ENCODE assay signal across 16 cellular contexts in the genomic region with DNA sequence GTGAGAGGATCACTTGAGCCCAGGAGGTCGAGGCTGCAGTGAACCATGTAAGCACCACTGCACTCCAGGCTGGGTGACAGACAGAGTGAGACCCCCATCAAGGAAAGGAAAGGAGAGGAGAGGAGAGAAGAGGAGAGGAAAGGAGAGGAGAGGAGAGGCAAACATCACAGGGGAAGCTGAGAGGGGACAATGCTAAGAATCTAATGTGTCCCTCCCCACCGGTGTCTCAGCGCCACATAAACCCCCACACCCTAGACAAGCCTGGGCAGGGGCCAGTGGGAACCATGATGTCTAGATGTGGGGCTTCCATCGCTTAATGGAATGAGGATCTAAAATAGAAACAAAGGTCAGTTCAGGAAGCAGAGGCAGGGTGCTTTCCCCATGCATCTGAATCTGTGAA. TPM values are rescaled to one million over a fixed set of nuclear protein-coding genes. Genes with fewer than 3 reads are reported as not detected.
A peak's percentile ranks its signal among the peaks of the same experiment; 100 is the strongest.
DNase-seq lines count a peak whose midpoint lies in the region; ATAC-seq, FAIRE-seq and TF ChIP-seq lines count a peak whose summit lies in the region.
"Had no signal": no experiment of that assay in that cellular context is flagged by ENCODE, and none has a peak within 500 bp of the region (broad histone marks: within the 10 kb centered on the region; RNA-seq: fewer than 3 reads in every experiment).

No MANE protein-coding gene starts in this region.

- in situ Hi-C loops in K562 (cut with MboI), result no loop called here

- CTCF ChIA-PET in WTC11 (lab: Charles Lee) (interaction anchor here (1.1 to 1.5 kb wide), 4 partner anchors 9 to 137 kb away, joined by 3 to 6 read pairs (median 4); no protein-coding TSS in a partner anchor), K562 (lab: Yijun Ruan, JAX; ENCODE audit: low intra/inter-chr PET ratio) (no interaction called here)

- peaks cover 5% of the 10 kb centered on the region; the same call in 1 of the 3 replicates for H3K79me2 ChIP-seq in K562 (ENCODE audit: control insufficient read depth, insufficient read depth, low read length)

- H3K9me3 ChIP-seq in BLaER1 (no peaks in the 10 kb centered on the region), K562 (replicated peaks; ENCODE audit: control insufficient read depth, insufficient read depth, low read depth, low read length) (no peaks in the 10 kb centered on the region), neuronal stem cell (replicated peaks in 1 of 2; ENCODE audit: control insufficient read depth in 2 of 2, insufficient read depth in 1 of 2, low read depth in 1 of 2, low read length in 2 of 2) (no peaks in the 10 kb centered on the region)
- H3K9me3 ChIP-seq: HAP-1 had no signal

- no peak overlapping the region for H3K4me3 Mint-ChIP-seq in WTC11
- H3K4me3 Mint-ChIP-seq: CD4-positive, alpha-beta memory T cell had no signal

- no peaks in the 10 kb centered on the region for H3K4me1 Mint-ChIP-seq in WTC11

- no peak overlapping the region for H2BK15ac ChIP-seq in neuronal stem cell (ENCODE audit: low read length)

- intact Hi-C loops in K562 (cut with micrococcal nuclease), result loop anchor here (10.0 kb wide), 2 partner anchors 389 to 1539 kb away; partner anchors contain the start of genes MECR and PTPRU

- no peaks in the 10 kb centered on the region for H3K79me1 ChIP-seq in neuronal stem cell (ENCODE audit: low read depth, low read length)

- no peak overlapping the region for H4K91ac ChIP-seq in neuronal stem cell (ENCODE audit: low read depth, low read length, poor library complexity)

- H3K4ac ChIP-seq in neuronal stem cell (ENCODE audit: low read length), result no peak overlapping the region

- H3K18ac ChIP-seq in neuronal stem cell (ENCODE audit: low read length), result no peak overlapping the region

- no peak overlapping the region for H2BK5ac ChIP-seq in neuronal stem cell (ENCODE audit: low read length)

- no TSS peak for BruUV-seq in K562 (replicated peaks; lab: Mats Ljungman, UMichigan)

- no peak for TF ChIP-seq RAD21 in K562 (CRISPR knock-in tag; conservative IDR thresholded peaks at IDR 0.05 in 1 of 2, IDR thresholded peaks at IDR 0.05 in 1 of 2)

- H3K27me3 Mint-ChIP-seq in WTC11 (ENCODE audit: low read depth), result no peaks in the 10 kb centered on the region
- H3K27me3 Mint-ChIP-seq: CD4-positive, alpha-beta memory T cell had no signal

- POLR2A ChIA-PET in WTC11 (lab: Charles Lee) (no interaction called here), K562 (lab: Yijun Ruan, JAX) (interaction anchor here (0.6 kb wide), 1 partner anchor 12 kb away, joined by 4 read pairs; no protein-coding TSS in a partner anchor)

- H4K8ac ChIP-seq in neuronal stem cell (ENCODE audit: low read depth, low read length), result no peak overlapping the region

- H3K36me3 ChIP-seq in BLaER1 (no peaks in the 10 kb centered on the region), K562 (ENCODE audit: control insufficient read depth, insufficient read depth, low read length) (no peaks in the 10 kb centered on the region), neuronal stem cell (replicated peaks in 1 of 2; ENCODE audit: control insufficient read depth in 2 of 2, insufficient read depth in 2 of 2, low read length in 2 of 2) (no peaks in the 10 kb centered on the region)
- H3K36me3 ChIP-seq: HAP-1 had no signal

- ATAC-seq in WTC11, result no peak
- ATAC-seq in K562, result no peak

- no peak overlapping the region for H2AK5ac ChIP-seq in neuronal stem cell (ENCODE audit: low read depth, low read length)

- H3K27ac Mint-ChIP-seq in WTC11, result peak overlapping the region; percentile 49; the same call in 1 of the 2 replicates
- H3K27ac Mint-ChIP-seq: CD4-positive, alpha-beta memory T cell had no signal

- no peak for TF ChIP-seq EP300 in K562 (IDR thresholded peaks at IDR 0.05; ENCODE audit: low read length)

- TF ChIP-seq POLR2A in K562 (conservative IDR thresholded peaks at IDR 0.05), result no peak

- no peak overlapping the region for H3K23ac ChIP-seq in neuronal stem cell (ENCODE audit: low read depth, low read length, poor library complexity)

- no peaks in the 10 kb centered on the region; the same call in 1 of the 2 replicates for H4K20me1 ChIP-seq in BLaER1
- H4K20me1 ChIP-seq in K562 (replicated peaks; ENCODE audit: control insufficient read depth, insufficient read depth, low read length), result no peaks in the 10 kb centered on the region

- H3K27me3 ChIP-seq in BLaER1 (no peaks in the 10 kb centered on the region; the same call in 1 of the 2 replicates), K562 (ENCODE audit: control insufficient read depth in 2 of 2, insufficient read depth in 2 of 2, low read length in 2 of 2) (no peaks in the 10 kb centered on the region), neuronal stem cell (ENCODE audit: control insufficient read depth in 3 of 3, insufficient read depth in 3 of 3, low read depth in 1 of 3, low read length in 3 of 3) (peaks cover 0 to 3% (median 0%) of the 10 kb centered on the region in 3 experiments)

- no peak for DNase-seq in WTC11 (ENCODE audit: low spot score)
- no peak for DNase-seq in K562 (ENCODE audit: extremely low read depth in 1 of 4, low spot score in 3 of 4)
- DNase-seq in neuronal stem cell (ENCODE audit: low spot score), result no peak
- no peak for DNase-seq in caudate nucleus (lab: John Stamatoyannopoulos, UW)
- no peak for DNase-seq in islet precursor cell
- no peak for DNase-seq in CD1c-positive myeloid dendritic cell (ENCODE audit: extremely low spot score)
- DNase-seq in T-helper 2 cell, result no peak
- DNase-seq: 8988T; CD4-positive, alpha-beta memory T cell; GM23248 had no signal

- peak overlapping the region; percentile 22; the same call in 1 of the 2 replicates for H2AFZ ChIP-seq in K562 (ENCODE audit: low read depth, low read length)
- H2AFZ ChIP-seq in neuronal stem cell (ENCODE audit: low read length), result peak overlapping the region; percentile 84
- H2AFZ ChIP-seq: GM23248 had no signal

- no peak overlapping the region for H2BK120ac ChIP-seq in neuronal stem cell (ENCODE audit: low read depth, low read length)

- H3K27ac ChIP-seq in BLaER1 (no peak overlapping the region), K562 (ENCODE audit: extremely low read depth, low read depth, low read length) (peak overlapping the region; percentile 18; the same call in 1 of the 3 replicates), neuronal stem cell (replicated peaks; ENCODE audit: low read length) (no peak overlapping the region), caudate nucleus (ENCODE audit: low read depth, low read length) (no peak overlapping the region)
- H3K27ac ChIP-seq: C4-2B, GM23248 had no signal

- no peak overlapping the region for H2BK12ac ChIP-seq in neuronal stem cell (ENCODE audit: low read length)

- H3K4me1 ChIP-seq in BLaER1 (peaks cover 55% of the 10 kb centered on the region), K562 (replicated peaks in 1 of 2; ENCODE audit: control insufficient read depth in 2 of 2, insufficient read depth in 2 of 2, low read length in 2 of 2) (peaks cover 69 to 71% of the 10 kb centered on the region in 2 experiments), neuronal stem cell (ENCODE audit: control insufficient read depth in 2 of 2, insufficient read depth in 1 of 2, low read depth in 1 of 2, low read length in 2 of 2) (peaks cover 9 to 12% of the 10 kb centered on the region in 2 donors)
- H3K4me1 ChIP-seq: HAP-1 had no signal

- no peak for FAIRE-seq in K562 (lab: Jason Lieb, UNC)
- FAIRE-seq: G401.6, GM18507 had no signal

- no peak overlapping the region for H3K9ac ChIP-seq in BLaER1
- H3K9ac ChIP-seq in K562 (ENCODE audit: insufficient read depth in 1 of 2, low read depth in 2 of 2, low read length in 2 of 2), result no peak overlapping the region; a peak in 1 of 4 replicates
- no peak overlapping the region for H3K9ac ChIP-seq in neuronal stem cell (ENCODE audit: low read depth, low read length, poor library complexity)
- H3K9ac ChIP-seq: GM23248 had no signal

- no peak for TF ChIP-seq CTCF in WTC11 (IDR thresholded peaks at IDR 0.05)
- TF ChIP-seq CTCF in K562 (IDR thresholded peaks at IDR 0.05 in 2 of 3, conservative IDR thresholded peaks at IDR 0.05 in 1 of 3; ENCODE audit: insufficient read depth in 2 of 3, low read depth in 1 of 3, low read length in 3 of 3), result no peak

- H3K4me2 ChIP-seq in BLaER1 (peak overlapping the region; percentile 64), K562 (ENCODE audit: insufficient read depth, low read length) (no peak overlapping the region), neuronal stem cell (ENCODE audit: insufficient read depth, low read length, poor library complexity, severe bottlenecking) (no peak overlapping the region)

- 73% methylated on average over 4 of the region's 4 CpGs for WGBS in K562 (ENCODE audit: insufficient coverage, low coverage, missing lambda C conversion rate)
- WGBS in neuronal stem cell (ENCODE audit: extremely low coverage in 2 of 2, insufficient read length in 2 of 2, insufficient replicate concordance in 1 of 2), 2 donors, result no CpG with 5 or more reads among the region's 4 CpGs

- H3K9me3 Mint-ChIP-seq in WTC11, result no peaks in the 10 kb centered on the region
- H3K9me3 Mint-ChIP-seq: CD4-positive, alpha-beta memory T cell had no signal

- H3K36me3 Mint-ChIP-seq in WTC11, result no peaks in the 10 kb centered on the region
- H3K36me3 Mint-ChIP-seq: CD4-positive, alpha-beta memory T cell had no signal

- H3K14ac ChIP-seq in neuronal stem cell (ENCODE audit: low read length), result no peak overlapping the region

- H3K4me3 ChIP-seq in BLaER1 (no peak overlapping the region), K562 (no peak overlapping the region), neuronal stem cell (ENCODE audit: low read length in 2 of 2) (no peak overlapping the region)
- H3K4me3 ChIP-seq: GM23248, HAP-1 had no signal

- peaks cover 4% of the 10 kb centered on the region for H3K9me1 ChIP-seq in K562 (ENCODE audit: control insufficient read depth, insufficient read depth, low read length)

RNA-seq across cellular contexts. Expression of gene LAPTM5, which starts 16.1 kb away (rescaled TPM):
- total RNA-seq in WTC11 (2021) (1.3 to 1.5 TPM (median 1.3 TPM) in 3 replicates), K562 (2014; rRNA removed) (10.7 and 12.3 TPM in 2 replicates), K562 (2014; rRNA removed; fragmentation: Illumina TruSeq; extraction: Trizol) (11.7 and 13.2 TPM in 2 replicates), K562 (2015; rRNA removed; fragmentation: Illumina TruSeq; extraction: Trizol) (44.3 and 44.7 TPM in 2 replicates), K562 (2021) (30.3 and 33.8 TPM in 2 replicates)
- 11.2 and 16.2 TPM in 2 replicates for total RNA-seq in K562 (2011; cell fraction: chromatin; rRNA removed; ENCODE audit: low replicate concordance)
- total RNA-seq in K562 (2011; cell fraction: nucleolus; rRNA removed), result 19.8 and 22.9 TPM in 2 replicates
- 20.3 and 27.1 TPM in 2 replicates for total RNA-seq in K562 (2011; cell fraction: nucleoplasm; rRNA removed)
- polyA plus RNA-seq in K562 (2011; rRNA removed) (42.5 and 418 TPM in 2 replicates), K562 (2014; fragmentation: Illumina TruSeq; extraction: Trizol) (44.5 and 47.3 TPM in 2 replicates), K562 (2014; fragmentation: Nextera tagmentation; extraction: Ambion mirVana) (1 to 10 TPM; 2.4 to 4.8 TPM), K562 (2014; rRNA removed) (20.3 and 22.2 TPM in 2 replicates)
- polyA plus RNA-seq in K562 (2011; cell fraction: cytosol; rRNA removed), result 103 and 599 TPM in 2 replicates
- 41.2 and 275 TPM in 2 replicates for polyA plus RNA-seq in K562 (2011; cell fraction: nucleus; rRNA removed)
- 63.5 and 133 TPM in 2 replicates for polyA plus RNA-seq in K562 (2012)
- polyA minus RNA-seq in K562 (2011; rRNA and poly(A)+ RNA removed), result 72.1 and 524 TPM in 2 replicates
- polyA minus RNA-seq in K562 (2011; cell fraction: cytosol; rRNA and poly(A)+ RNA removed), result 41.0 and 310 TPM in 2 replicates
- polyA minus RNA-seq in K562 (2011; cell fraction: nucleus; rRNA and poly(A)+ RNA removed), result 7.7 and 80.9 TPM in 2 replicates
- 0.15 TPM for polyA plus RNA-seq in neuronal stem cell (2013, experiment 1 of 2)
- 0.10 TPM for polyA plus RNA-seq in neuronal stem cell (2013, experiment 2 of 2)
- total RNA-seq: A673, GM23248 had no signal

RNA-seq across cellular contexts. Expression of gene MATN1, which starts 50.3 kb away (rescaled TPM):
- total RNA-seq in WTC11 (2021) (0.16 to 0.25 TPM (median 0.24 TPM) in 3 replicates), K562 (2014; rRNA removed) (1.8 and 1.9 TPM in 2 replicates), K562 (2014; rRNA removed; fragmentation: Illumina TruSeq; extraction: Trizol) (0.45 and 0.51 TPM in 2 replicates), K562 (2015; rRNA removed; fragmentation: Illumina TruSeq; extraction: Trizol) (0.79 and 1.2 TPM in 2 replicates), K562 (2021) (1.8 and 2.3 TPM in 2 replicates)
- 2.0 and 5.9 TPM in 2 replicates for total RNA-seq in K562 (2011; cell fraction: chromatin; rRNA removed; ENCODE audit: low replicate concordance)
- 4.5 and 5.4 TPM in 2 replicates for total RNA-seq in K562 (2011; cell fraction: nucleolus; rRNA removed)
- total RNA-seq in K562 (2011; cell fraction: nucleoplasm; rRNA removed), result 2.7 and 4.0 TPM in 2 replicates
- polyA plus RNA-seq in K562 (2011; rRNA removed) (0.89 and 1.5 TPM in 2 replicates), K562 (2014; fragmentation: Illumina TruSeq; extraction: Trizol) (1.1 and 1.6 TPM in 2 replicates), K562 (2014; fragmentation: Nextera tagmentation; extraction: Ambion mirVana) (under 1 TPM; 0.10 to 0.18 TPM), K562 (2014; rRNA removed) (1.6 and 3.6 TPM in 2 replicates)
- 0.78 and 2.4 TPM in 2 replicates for polyA plus RNA-seq in K562 (2011; cell fraction: cytosol; rRNA removed)
- polyA plus RNA-seq in K562 (2011; cell fraction: nucleus; rRNA removed), result 3.5 and 9.8 TPM in 2 replicates
- 1.9 and 2.4 TPM in 2 replicates for polyA plus RNA-seq in K562 (2012)
- 0.48 and 0.88 TPM in 2 replicates for polyA minus RNA-seq in K562 (2011; rRNA and poly(A)+ RNA removed)
- 1.4 and 1.6 TPM in 2 replicates for polyA minus RNA-seq in K562 (2011; cell fraction: cytosol; rRNA and poly(A)+ RNA removed)
- 1.4 and 3.4 TPM in 2 replicates for polyA minus RNA-seq in K562 (2011; cell fraction: nucleus; rRNA and poly(A)+ RNA removed)
- 0.04 TPM for polyA plus RNA-seq in neuronal stem cell (2013, experiment 1 of 2)
- 0.01 TPM for polyA plus RNA-seq in neuronal stem cell (2013, experiment 2 of 2)
- total RNA-seq: A673 had no signal
- polyA plus RNA-seq: GM23248 had no signal
